1 cellular context compared by ENCODE assay signal in genomic region chr2:47309952-47310800, GRCh38.
TF ChIP-seq lines count a peak whose summit lies in the region.

No MANE protein-coding gene starts in this region.

TF ChIP-seq in K562, 482 proteins besides CTCF, POLR2A, EP300 and RAD21 (continued from another document and continues in another):
- TF ChIP-seq ZFP30 (CRISPR knock-in tag; IDR thresholded peaks at IDR 0.05; ENCODE audit: borderline replicate concordance), result no peak
- TF ChIP-seq SMAD4 (CRISPR knock-in tag; conservative IDR thresholded peaks at IDR 0.05), result no peak
- peak; percentile 54 for TF ChIP-seq CBFA2T3 (IDR thresholded peaks at IDR 0.05)
- no peak for TF ChIP-seq NR2F6 (CRISPR knock-in tag; IDR thresholded peaks at IDR 0.05)
- no peak for TF ChIP-seq ZZZ3 (IDR thresholded peaks at IDR 0.05)
- no peak for TF ChIP-seq ZNF644 (tag; IDR thresholded peaks at IDR 0.05; ENCODE audit: low read depth)
- peak; percentile 45 for TF ChIP-seq MEIS2 (IDR thresholded peaks at IDR 0.05; ENCODE audit: partially characterized antibody)
- TF ChIP-seq RCOR1 (IDR thresholded peaks at IDR 0.05; ENCODE audit: borderline replicate concordance in 1 of 2, low read depth in 2 of 2, low read length in 2 of 2), result peak in 1 of 2 experiments; percentile 69; a peak in 2 of 4 replicates
- TF ChIP-seq PTRF (tag; IDR thresholded peaks at IDR 0.05), result no peak
- no peak for TF ChIP-seq GTF2E2 (tag; IDR thresholded peaks at IDR 0.05)
- TF ChIP-seq SFPQ (IDR thresholded peaks at IDR 0.05; ENCODE audit: low read depth, low read length), result no peak
- no peak for TF ChIP-seq E2F3 (CRISPR knock-in tag; IDR thresholded peaks at IDR 0.05)
- no peak for TF ChIP-seq ETV5 (CRISPR knock-in tag; IDR thresholded peaks at IDR 0.05; ENCODE audit: low read depth)
- TF ChIP-seq HNRNPK (IDR thresholded peaks at IDR 0.05; ENCODE audit: low read depth, low read length, poor library complexity, severe bottlenecking), result no peak
- TF ChIP-seq, protein P1, sequence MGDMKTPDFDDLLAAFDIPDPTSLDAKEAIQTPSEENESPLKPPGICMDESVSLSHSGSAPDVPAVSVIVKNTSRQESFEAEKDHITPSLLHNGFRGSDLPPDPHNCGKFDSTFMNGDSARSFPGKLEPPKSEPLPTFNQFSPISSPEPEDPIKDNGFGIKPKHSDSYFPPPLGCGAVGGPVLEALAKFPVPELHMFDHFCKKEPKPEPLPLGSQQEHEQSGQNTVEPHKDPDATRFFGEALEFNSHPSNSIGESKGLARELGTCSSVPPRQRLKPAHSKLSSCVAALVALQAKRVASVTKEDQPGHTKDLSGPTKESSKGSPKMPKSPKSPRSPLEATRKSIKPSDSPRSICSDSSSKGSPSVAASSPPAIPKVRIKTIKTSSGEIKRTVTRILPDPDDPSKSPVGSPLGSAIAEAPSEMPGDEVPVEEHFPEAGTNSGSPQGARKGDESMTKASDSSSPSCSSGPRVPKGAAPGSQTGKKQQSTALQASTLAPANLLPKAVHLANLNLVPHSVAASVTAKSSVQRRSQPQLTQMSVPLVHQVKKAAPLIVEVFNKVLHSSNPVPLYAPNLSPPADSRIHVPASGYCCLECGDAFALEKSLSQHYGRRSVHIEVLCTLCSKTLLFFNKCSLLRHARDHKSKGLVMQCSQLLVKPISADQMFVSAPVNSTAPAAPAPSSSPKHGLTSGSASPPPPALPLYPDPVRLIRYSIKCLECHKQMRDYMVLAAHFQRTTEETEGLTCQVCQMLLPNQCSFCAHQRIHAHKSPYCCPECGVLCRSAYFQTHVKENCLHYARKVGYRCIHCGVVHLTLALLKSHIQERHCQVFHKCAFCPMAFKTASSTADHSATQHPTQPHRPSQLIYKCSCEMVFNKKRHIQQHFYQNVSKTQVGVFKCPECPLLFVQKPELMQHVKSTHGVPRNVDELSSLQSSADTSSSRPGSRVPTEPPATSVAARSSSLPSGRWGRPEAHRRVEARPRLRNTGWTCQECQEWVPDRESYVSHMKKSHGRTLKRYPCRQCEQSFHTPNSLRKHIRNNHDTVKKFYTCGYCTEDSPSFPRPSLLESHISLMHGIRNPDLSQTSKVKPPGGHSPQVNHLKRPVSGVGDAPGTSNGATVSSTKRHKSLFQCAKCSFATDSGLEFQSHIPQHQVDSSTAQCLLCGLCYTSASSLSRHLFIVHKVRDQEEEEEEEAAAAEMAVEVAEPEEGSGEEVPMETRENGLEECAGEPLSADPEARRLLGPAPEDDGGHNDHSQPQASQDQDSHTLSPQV (IDR thresholded peaks at IDR 0.05), result no peak
- no peak for TF ChIP-seq MAFK (IDR thresholded peaks at IDR 0.05; ENCODE audit: low read length)
- no peak for TF ChIP-seq GATAD2B (IDR thresholded peaks at IDR 0.05; ENCODE audit: borderline replicate concordance)
- TF ChIP-seq CEBPB (tag; IDR thresholded peaks at IDR 0.05), result peak; percentile 90
- no peak for TF ChIP-seq CSDE1 (IDR thresholded peaks at IDR 0.05)
- no peak for TF ChIP-seq STAG1 (CRISPR knock-in tag; IDR thresholded peaks at IDR 0.05; ENCODE audit: borderline replicate concordance)
- peak; percentile 19; the same call in 1 of the 2 replicates for TF ChIP-seq CXXC5 (CRISPR knock-in tag; IDR thresholded peaks at IDR 0.05)
- TF ChIP-seq E2F5 (CRISPR knock-in tag; IDR thresholded peaks at IDR 0.05), result no peak
- TF ChIP-seq MTA1 (IDR thresholded peaks at IDR 0.05; ENCODE audit: borderline replicate concordance), result peak; percentile 73; the same call in 1 of the 2 replicates
- peak; percentile 78; the same call in 1 of the 2 replicates for TF ChIP-seq SMARCE1 (IDR thresholded peaks at IDR 0.05)
- no peak for TF ChIP-seq ZBTB12 (CRISPR knock-in tag; IDR thresholded peaks at IDR 0.05)
- peak; percentile 74; the same call in 1 of the 2 replicates for TF ChIP-seq SOX6 (IDR thresholded peaks at IDR 0.05)
- no peak for TF ChIP-seq ZSCAN29 (IDR thresholded peaks at IDR 0.05)
- TF ChIP-seq HBP1 (CRISPR knock-in tag; IDR thresholded peaks at IDR 0.05), result no peak
- no peak for TF ChIP-seq FIP1L1 (IDR thresholded peaks at IDR 0.05; ENCODE audit: low read depth, low read length, poor library complexity, severe bottlenecking)
- TF ChIP-seq JUNB (CRISPR knock-in tag; conservative IDR thresholded peaks at IDR 0.05), result no peak
- TF ChIP-seq NFE2L1 (tag; IDR thresholded peaks at IDR 0.05; ENCODE audit: borderline replicate concordance, low read depth), result no peak
- no peak for TF ChIP-seq ZNF24 (IDR thresholded peaks at IDR 0.05)
- TF ChIP-seq TAF15 (IDR thresholded peaks at IDR 0.05; ENCODE audit: low read depth, low read length), result no peak
- no peak for TF ChIP-seq ZNF785 (CRISPR knock-in tag; IDR thresholded peaks at IDR 0.05)
- no peak for TF ChIP-seq NUFIP1 (IDR thresholded peaks at IDR 0.05; ENCODE audit: partially characterized antibody)
- TF ChIP-seq POLR2H (tag; IDR thresholded peaks at IDR 0.05; ENCODE audit: low read depth), result no peak
- TF ChIP-seq HMBOX1 (IDR thresholded peaks at IDR 0.05), result peak; percentile 39; the same call in 1 of the 2 replicates
- TF ChIP-seq CEBPG (CRISPR knock-in tag; IDR thresholded peaks at IDR 0.05), result peak; percentile 51; the same call in 1 of the 2 replicates
- peak; percentile 65 to 79 for TF ChIP-seq CEBPG (tag; conservative IDR thresholded peaks at IDR 0.05 in 1 of 2, IDR thresholded peaks at IDR 0.05 in 1 of 2)
- peak; percentile 31; the same call in 1 of the 2 replicates for TF ChIP-seq VEZF1 (CRISPR knock-in tag; IDR thresholded peaks at IDR 0.05)
- no peak for TF ChIP-seq YBX1 (IDR thresholded peaks at IDR 0.05)
- TF ChIP-seq RBM17 (IDR thresholded peaks at IDR 0.05; ENCODE audit: borderline replicate concordance, low read depth, low read length), result no peak
- TF ChIP-seq HDAC2 (IDR thresholded peaks at IDR 0.05), result peak; percentile 17; the same call in 1 of the 2 replicates
- TF ChIP-seq, protein P2, sequence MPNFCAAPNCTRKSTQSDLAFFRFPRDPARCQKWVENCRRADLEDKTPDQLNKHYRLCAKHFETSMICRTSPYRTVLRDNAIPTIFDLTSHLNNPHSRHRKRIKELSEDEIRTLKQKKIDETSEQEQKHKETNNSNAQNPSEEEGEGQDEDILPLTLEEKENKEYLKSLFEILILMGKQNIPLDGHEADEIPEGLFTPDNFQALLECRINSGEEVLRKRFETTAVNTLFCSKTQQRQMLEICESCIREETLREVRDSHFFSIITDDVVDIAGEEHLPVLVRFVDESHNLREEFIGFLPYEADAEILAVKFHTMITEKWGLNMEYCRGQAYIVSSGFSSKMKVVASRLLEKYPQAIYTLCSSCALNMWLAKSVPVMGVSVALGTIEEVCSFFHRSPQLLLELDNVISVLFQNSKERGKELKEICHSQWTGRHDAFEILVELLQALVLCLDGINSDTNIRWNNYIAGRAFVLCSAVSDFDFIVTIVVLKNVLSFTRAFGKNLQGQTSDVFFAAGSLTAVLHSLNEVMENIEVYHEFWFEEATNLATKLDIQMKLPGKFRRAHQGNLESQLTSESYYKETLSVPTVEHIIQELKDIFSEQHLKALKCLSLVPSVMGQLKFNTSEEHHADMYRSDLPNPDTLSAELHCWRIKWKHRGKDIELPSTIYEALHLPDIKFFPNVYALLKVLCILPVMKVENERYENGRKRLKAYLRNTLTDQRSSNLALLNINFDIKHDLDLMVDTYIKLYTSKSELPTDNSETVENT (CRISPR knock-in tag; IDR thresholded peaks at IDR 0.05), result no peak
- TF ChIP-seq MBD2 (IDR thresholded peaks at IDR 0.05; ENCODE audit: borderline replicate concordance, low read depth), result no peak
- no peak for TF ChIP-seq ZNF551 (CRISPR knock-in tag; IDR thresholded peaks at IDR 0.05)
- no peak for TF ChIP-seq SIN3A (IDR thresholded peaks at IDR 0.05; ENCODE audit: borderline replicate concordance in 2 of 2, control insufficient read depth in 1 of 2, low read depth in 2 of 2, low read length in 2 of 2)
- TF ChIP-seq MTA3 (IDR thresholded peaks at IDR 0.05; ENCODE audit: borderline replicate concordance), result 0 out of 2 replicates have a peak, but pooled peaks have one; percentile 35
- no peak for TF ChIP-seq CC2D1A (IDR thresholded peaks at IDR 0.05)
- no peak for TF ChIP-seq CBFA2T2 (conservative IDR thresholded peaks at IDR 0.05)
- TF ChIP-seq KLF16 (IDR thresholded peaks at IDR 0.05), result no peak
- no peak for TF ChIP-seq NCOR1 (IDR thresholded peaks at IDR 0.05)
- TF ChIP-seq, protein P3, sequence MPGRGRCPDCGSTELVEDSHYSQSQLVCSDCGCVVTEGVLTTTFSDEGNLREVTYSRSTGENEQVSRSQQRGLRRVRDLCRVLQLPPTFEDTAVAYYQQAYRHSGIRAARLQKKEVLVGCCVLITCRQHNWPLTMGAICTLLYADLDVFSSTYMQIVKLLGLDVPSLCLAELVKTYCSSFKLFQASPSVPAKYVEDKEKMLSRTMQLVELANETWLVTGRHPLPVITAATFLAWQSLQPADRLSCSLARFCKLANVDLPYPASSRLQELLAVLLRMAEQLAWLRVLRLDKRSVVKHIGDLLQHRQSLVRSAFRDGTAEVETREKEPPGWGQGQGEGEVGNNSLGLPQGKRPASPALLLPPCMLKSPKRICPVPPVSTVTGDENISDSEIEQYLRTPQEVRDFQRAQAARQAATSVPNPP (IDR thresholded peaks at IDR 0.05; ENCODE audit: borderline replicate concordance, insufficient read depth, insufficient read length), result no peak
- no peak for TF ChIP-seq ZNF134 (CRISPR knock-in tag; conservative IDR thresholded peaks at IDR 0.05)
- TF ChIP-seq RBM25 (IDR thresholded peaks at IDR 0.05; ENCODE audit: low read depth, low read length, severe bottlenecking), result no peak
- TF ChIP-seq DPF2 (IDR thresholded peaks at IDR 0.05), result peak; percentile 60; the same call in 1 of the 2 replicates
